ENCODE assay signal across 17 cellular contexts in the genomic region with DNA sequence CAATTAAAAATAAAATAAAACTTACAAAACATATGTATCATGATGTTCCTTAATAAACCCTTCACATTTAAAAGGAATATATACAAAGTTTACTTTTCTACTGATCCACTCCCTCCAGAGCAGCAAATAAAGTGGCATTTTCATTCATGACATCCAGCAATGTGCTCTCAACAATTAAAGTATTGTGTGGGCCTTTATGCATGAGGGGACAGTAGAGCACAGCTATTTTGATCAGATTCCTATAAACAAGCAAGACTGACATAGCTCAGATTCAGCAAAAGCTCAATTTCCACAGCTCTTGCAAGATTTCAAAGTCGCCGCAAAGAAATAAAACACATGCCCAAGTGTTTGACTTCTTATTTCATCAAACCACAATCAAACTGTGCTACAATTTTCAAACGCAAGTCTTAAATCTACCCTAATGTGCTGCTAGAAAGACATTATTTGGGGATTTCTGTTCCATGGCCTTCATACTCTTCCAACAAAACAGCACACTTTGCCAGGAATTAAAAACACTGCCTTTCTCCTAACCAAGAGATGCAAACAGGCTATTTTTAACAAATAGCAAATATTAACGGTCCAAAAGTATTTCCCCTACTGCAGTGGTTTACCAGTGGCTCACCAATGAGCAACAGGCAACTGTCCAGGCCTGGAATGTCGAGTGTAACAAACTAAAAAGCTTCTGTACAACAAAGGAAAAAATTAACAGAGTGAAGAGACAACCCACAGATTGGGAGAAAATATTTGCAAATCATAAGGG. TPM values are rescaled to one million over a fixed set of nuclear protein-coding genes. Genes with fewer than 3 reads are reported as not detected.
DNase-seq lines count a peak whose midpoint lies in the region; ATAC-seq, FAIRE-seq and TF ChIP-seq lines count a peak whose summit lies in the region.
"Had no signal": no experiment of that assay in that cellular context is flagged by ENCODE, and none has a peak within 500 bp of the region (broad histone marks: within the 10 kb centered on the region; RNA-seq: fewer than 3 reads in every experiment).

No MANE protein-coding gene starts in this region.

- H3K9me3 Mint-ChIP-seq in Calu3 (ENCODE audit: low read depth, unreplicated experiment) (no peaks in the 10 kb centered on the region), mesothelial cell of epicardium (no peaks in the 10 kb centered on the region)
- H3K9me3 Mint-ChIP-seq in activated T-helper 17 cell treated with anti-CD3 and anti-CD28 coated beads, Interleukin-2, amount 50 U/mL, for 72 hours = no peaks in the 10 kb centered on the region
- H3K9me3 Mint-ChIP-seq: activated T-cell treated with anti-CD3 and anti-CD28 coated beads, Interleukin-2, amount 50 U/mL, for 24 hours; stimulated activated naive CD8-positive, alpha-beta T cell treated with anti-CD3 and anti-CD28 coated beads, Interleukin-15, Interleukin-2, amounts not matched to agents 100 ng/mL and 50 ng/mL, for 24 hours had no signal

- intact Hi-C loops in Calu3 (cut with micrococcal nuclease; ENCODE audit: unreplicated experiment) = no loop called here

- no peak for ATAC-seq in activated T-helper 17 cell treated with anti-CD3 and anti-CD28 coated beads, Interleukin-2, amount 50 U/mL, for 72 hours (replicated peaks)
- no peak for ATAC-seq in HG02973 (IDR thresholded peaks at IDR 0.05; ENCODE audit: unreplicated experiment)
- ATAC-seq: left colon had no signal

- TF ChIP-seq CTCF in Calu3 (IDR thresholded peaks at IDR 0.05; ENCODE audit: unreplicated experiment) (no peak), mesothelial cell of epicardium (IDR thresholded peaks at IDR 0.05; ENCODE audit: unreplicated experiment) (no peak)

- no peaks in the 10 kb centered on the region for H3K36me3 Mint-ChIP-seq in Calu3 (ENCODE audit: insufficient read depth, unreplicated experiment)
- no peaks in the 10 kb centered on the region for H3K36me3 Mint-ChIP-seq in activated T-helper 17 cell treated with anti-CD3 and anti-CD28 coated beads, Interleukin-2, amount 50 U/mL, for 72 hours (ENCODE audit: low read depth)
- peaks cover 1% of the 10 kb centered on the region for H3K36me3 Mint-ChIP-seq in mesothelial cell of epicardium

- H3K4me3 Mint-ChIP-seq in Calu3 (ENCODE audit: low read depth, unreplicated experiment) = no peak overlapping the region
- H3K4me3 Mint-ChIP-seq in activated T-helper 17 cell treated with anti-CD3 and anti-CD28 coated beads, Interleukin-2, amount 50 U/mL, for 72 hours = no peak overlapping the region
- no peak overlapping the region for H3K4me3 Mint-ChIP-seq in mesothelial cell of epicardium
- H3K4me3 Mint-ChIP-seq: activated T-cell treated with anti-CD3 and anti-CD28 coated beads, Interleukin-2, amount 50 U/mL, for 24 hours; stimulated activated naive CD8-positive, alpha-beta T cell treated with anti-CD3 and anti-CD28 coated beads, Interleukin-15, Interleukin-2, amounts not matched to agents 100 ng/mL and 50 ng/mL, for 24 hours had no signal

- no peak for DNase-seq in Calu3
- DNase-seq in frontal cortex (ENCODE audit: low spot score in 2 of 2) = peak in 1 of 2 donors; percentile 14
- peak; percentile 19 for DNase-seq in putamen (ENCODE audit: low spot score)
- DNase-seq in LoVo (ENCODE audit: low spot score) = no peak
- no peak for DNase-seq in mesothelial cell of epicardium (ENCODE audit: low spot score in 2 of 2, unreplicated experiment in 2 of 2)
- no peak for DNase-seq in NCI-H1694 treated with DMSO at 0.1 percent for 48 hours (lab: John Stamatoyannopoulos, UW)
- DNase-seq: activated CD4-positive, alpha-beta T cell treated with anti-CD3 and anti-CD28 coated beads, Interleukin-2, amount 50 U/mL, for 1 hour; activated T-cell treated with anti-CD3 and anti-CD28 coated beads, Interleukin-2, amount 50 U/mL, for 24 hours; amniotic stem cell; DMS 273 treated with DMSO at 0.1 percent for 48 hours; left colon; NCI-H1930; NCI-H510A had no signal

- peak; percentile 26 for FAIRE-seq in frontal cortex (lab: Jason Lieb, UNC)

- H3K4me1 Mint-ChIP-seq in Calu3 (ENCODE audit: low read depth, unreplicated experiment) (peaks cover 27% of the 10 kb centered on the region), mesothelial cell of epicardium (no peaks in the 10 kb centered on the region)
- H3K4me1 Mint-ChIP-seq in activated T-helper 17 cell treated with anti-CD3 and anti-CD28 coated beads, Interleukin-2, amount 50 U/mL, for 72 hours = no peaks in the 10 kb centered on the region

- CTCF ChIA-PET in Calu3 (lab: Charles Lee) = interaction anchor here (1.1 to 1.2 kb wide), 3 partner anchors 34 to 245 kb away, joined by 3 to 4 read pairs (median 3); no protein-coding TSS in a partner anchor

- H3K27me3 Mint-ChIP-seq in Calu3 (ENCODE audit: unreplicated experiment) (no peaks in the 10 kb centered on the region), mesothelial cell of epicardium (ENCODE audit: low read depth) (no peaks in the 10 kb centered on the region)
- no peaks in the 10 kb centered on the region for H3K27me3 Mint-ChIP-seq in activated T-helper 17 cell treated with anti-CD3 and anti-CD28 coated beads, Interleukin-2, amount 50 U/mL, for 72 hours
- H3K27me3 Mint-ChIP-seq: activated T-cell treated with anti-CD3 and anti-CD28 coated beads, Interleukin-2, amount 50 U/mL, for 24 hours; progenitor cell of endocrine pancreas; stimulated activated naive CD8-positive, alpha-beta T cell treated with anti-CD3 and anti-CD28 coated beads, Interleukin-15, Interleukin-2, amounts not matched to agents 100 ng/mL and 50 ng/mL, for 24 hours had no signal

- H3K27ac Mint-ChIP-seq in Calu3 (ENCODE audit: unreplicated experiment) (peak overlapping the region; percentile 12), mesothelial cell of epicardium (no peak overlapping the region)
- H3K27ac Mint-ChIP-seq in activated T-helper 17 cell treated with anti-CD3 and anti-CD28 coated beads, Interleukin-2, amount 50 U/mL, for 72 hours = peak overlapping the region; percentile 20
- H3K27ac Mint-ChIP-seq: activated T-cell treated with anti-CD3 and anti-CD28 coated beads, Interleukin-2, amount 50 U/mL, for 24 hours; progenitor cell of endocrine pancreas; stimulated activated naive CD8-positive, alpha-beta T cell treated with anti-CD3 and anti-CD28 coated beads, Interleukin-15, Interleukin-2, amounts not matched to agents 100 ng/mL and 50 ng/mL, for 24 hours had no signal

- BruUV-seq in Calu3 (replicated peaks; lab: Mats Ljungman, UMichigan) = no TSS peak

RNA-seq across cellular contexts. Expression of gene MBOAT1, which starts 52.3 kb away (rescaled TPM):
- total RNA-seq in Calu3 (2022) (39.9 and 47.8 TPM in 2 replicates), frontal cortex (7.3 TPM), mesothelial cell of epicardium (23.5 to 24.6 TPM (median 24.5 TPM) in 3 replicates)
- total RNA-seq in activated T-helper 17 cell treated with anti-CD3 and anti-CD28 coated beads, Interleukin-2, amount 50 U/mL, for 72 hours = 10 to 100 TPM; 15.7 to 18.3 TPM
